ENCODE assay signal across 11 cellular contexts in the genomic region with DNA sequence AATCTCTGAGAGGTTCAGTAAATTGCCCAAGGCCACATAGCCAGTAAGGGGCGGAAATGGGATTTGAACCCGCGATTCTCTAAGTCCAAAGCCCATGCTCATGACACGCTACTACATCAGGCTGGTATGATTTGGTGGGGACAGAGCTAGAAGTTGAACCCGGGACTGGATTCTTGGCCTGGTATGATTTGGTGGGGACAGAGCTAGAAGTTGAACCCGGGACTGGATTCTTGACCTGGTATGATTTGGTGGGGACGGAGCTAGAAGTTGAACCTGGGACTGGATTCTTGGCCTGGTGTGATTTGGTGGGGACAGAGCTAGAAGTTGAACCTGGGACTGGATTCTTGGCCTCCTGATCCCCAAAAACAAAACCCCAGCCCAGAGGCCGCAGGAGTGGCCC. TPM values are rescaled to one million over a fixed set of nuclear protein-coding genes. Genes with fewer than 3 reads are reported as not detected.
A peak's percentile ranks its signal among the peaks of the same experiment; 100 is the strongest.
DNase-seq lines count a peak whose midpoint lies in the region; ATAC-seq and TF ChIP-seq lines count a peak whose summit lies in the region.
"Had no signal": no experiment of that assay in that cellular context is flagged by ENCODE, and none has a peak within 500 bp of the region (broad histone marks: within the 10 kb centered on the region; RNA-seq: fewer than 3 reads in every experiment).

No MANE protein-coding gene starts in this region.

- intact Hi-C loops in dendritic cell treated with granulocyte-macrophage colony-stimulating factor and Interleukin-4, amounts not matched to agents 40 ng/mL and 50 ng/mL, for 4 days (cut with micrococcal nuclease): loop anchor here (10.0 kb wide), 1 partner anchor 101 kb away; no protein-coding TSS in a partner anchor

- H3K4me3 Mint-ChIP-seq in WTC11 (no peak overlapping the region), nephron (no peak overlapping the region)
- H3K4me3 Mint-ChIP-seq in dendritic cell treated with granulocyte-macrophage colony-stimulating factor and Interleukin-4, amounts not matched to agents 40 ng/mL and 50 ng/mL, for 4 days: no peak overlapping the region
- no peak overlapping the region for H3K4me3 Mint-ChIP-seq in stimulated activated naive B cell treated with anti-CD40 and anti-IgM and Interleukin-4, amounts not matched to agents 10 μg/mL and 1 μg/mL and 100 μg/mL, for 72 hours
- H3K4me3 Mint-ChIP-seq: CD4-positive, alpha-beta memory T cell had no signal

- H3K27me3 Mint-ChIP-seq in WTC11 (ENCODE audit: low read depth) (no peaks in the 10 kb centered on the region), nephron (ENCODE audit: low read depth) (peaks cover 4% of the 10 kb centered on the region)
- H3K27me3 Mint-ChIP-seq in dendritic cell treated with granulocyte-macrophage colony-stimulating factor and Interleukin-4, amounts not matched to agents 40 ng/mL and 50 ng/mL, for 4 days: peaks cover 3% of the 10 kb centered on the region
- H3K27me3 Mint-ChIP-seq in stimulated activated naive B cell treated with anti-CD40 and anti-IgM and Interleukin-4, amounts not matched to agents 10 μg/mL and 1 μg/mL and 100 μg/mL, for 72 hours: peaks cover 0 to 8% of the 10 kb centered on the region in 2 donors
- H3K27me3 Mint-ChIP-seq: CD4-positive, alpha-beta memory T cell had no signal

- no peaks in the 10 kb centered on the region for H3K9me3 Mint-ChIP-seq in WTC11
- no peaks in the 10 kb centered on the region for H3K9me3 Mint-ChIP-seq in dendritic cell treated with granulocyte-macrophage colony-stimulating factor and Interleukin-4, amounts not matched to agents 40 ng/mL and 50 ng/mL, for 4 days
- H3K9me3 Mint-ChIP-seq in nephron: no peaks in the 10 kb centered on the region
- H3K9me3 Mint-ChIP-seq in stimulated activated naive B cell treated with anti-CD40 and anti-IgM and Interleukin-4, amounts not matched to agents 10 μg/mL and 1 μg/mL and 100 μg/mL, for 72 hours: peaks cover 0 to 4% of the 10 kb centered on the region in 2 donors
- H3K9me3 Mint-ChIP-seq in activated naive CD4-positive, alpha-beta T cell treated with anti-CD3 and anti-CD28 coated beads, Interleukin-2, amount 50 U/mL, for 72 hours: no peaks in the 10 kb centered on the region
- H3K9me3 Mint-ChIP-seq: CD4-positive, alpha-beta memory T cell had no signal

- H3K27ac Mint-ChIP-seq in WTC11: no peak overlapping the region
- H3K27ac Mint-ChIP-seq in dendritic cell treated with granulocyte-macrophage colony-stimulating factor and Interleukin-4, amounts not matched to agents 40 ng/mL and 50 ng/mL, for 4 days: peak overlapping the region; percentile 30
- H3K27ac Mint-ChIP-seq in nephron: peak overlapping the region; percentile 47 to 71 (median 59)
- H3K27ac Mint-ChIP-seq in stimulated activated naive B cell treated with anti-CD40 and anti-IgM and Interleukin-4, amounts not matched to agents 10 μg/mL and 1 μg/mL and 100 μg/mL, for 72 hours: peak overlapping the region; percentile 43
- H3K27ac Mint-ChIP-seq in activated naive CD4-positive, alpha-beta T cell treated with anti-CD3 and anti-CD28 coated beads, Interleukin-2, amount 50 U/mL, for 72 hours: no peak overlapping the region
- H3K27ac Mint-ChIP-seq: CD4-positive, alpha-beta memory T cell had no signal

- peaks cover 13% of the 10 kb centered on the region for H3K4me1 Mint-ChIP-seq in WTC11
- peaks cover 41% of the 10 kb centered on the region for H3K4me1 Mint-ChIP-seq in dendritic cell treated with granulocyte-macrophage colony-stimulating factor and Interleukin-4, amounts not matched to agents 40 ng/mL and 50 ng/mL, for 4 days (ENCODE audit: low read depth)
- H3K4me1 Mint-ChIP-seq in nephron: peaks cover 47% of the 10 kb centered on the region
- H3K4me1 Mint-ChIP-seq in stimulated activated naive B cell treated with anti-CD40 and anti-IgM and Interleukin-4, amounts not matched to agents 10 μg/mL and 1 μg/mL and 100 μg/mL, for 72 hours: peaks cover 0 to 4% of the 10 kb centered on the region in 2 donors
- H3K4me1 Mint-ChIP-seq: CD4-positive, alpha-beta memory T cell had no signal

- POLR2A ChIA-PET in WTC11 (lab: Charles Lee): no interaction called here

- no peak for DNase-seq in WTC11 (ENCODE audit: low spot score)
- no peak for DNase-seq in stimulated activated naive B cell treated with anti-CD40 and anti-IgM and Interleukin-4, amounts not matched to agents 10 μg/mL and 1 μg/mL and 100 μg/mL, for 72 hours
- DNase-seq in activated naive CD4-positive, alpha-beta T cell treated with anti-CD3 and anti-CD28 coated beads, Interleukin-2, amount 50 U/mL, for 72 hours (ENCODE audit: low spot score in 2 of 2): no peak
- DNase-seq: AML-193; CD4-positive, alpha-beta memory T cell; DMS79 treated with DMSO at 0.1 percent for 48 hours; GF-D8 had no signal

- TF ChIP-seq CTCF in WTC11 (IDR thresholded peaks at IDR 0.05): no peak
- TF ChIP-seq CTCF in nephron (IDR thresholded peaks at IDR 0.05; ENCODE audit: unreplicated experiment in 3 of 3): no peak

- ATAC-seq in WTC11 (no peak), GM19463 (IDR thresholded peaks at IDR 0.05; ENCODE audit: unreplicated experiment) (no peak), GM21619 (IDR thresholded peaks at IDR 0.05; ENCODE audit: unreplicated experiment) (no peak)
- ATAC-seq in stimulated activated naive B cell treated with anti-CD40 and anti-IgM and Interleukin-4, amounts not matched to agents 10 μg/mL and 1 μg/mL and 100 μg/mL, for 72 hours (replicated peaks): no peak
- ATAC-seq in activated naive CD4-positive, alpha-beta T cell treated with anti-CD3 and anti-CD28 coated beads, Interleukin-2, amount 50 U/mL, for 72 hours: no peak

- CTCF ChIA-PET in WTC11 (lab: Charles Lee): interaction anchor here (1.1 to 2.4 kb wide), 5 partner anchors 26 to 197 kb away, joined by 3 to 9 read pairs (median 4); no protein-coding TSS in a partner anchor

- H3K36me3 Mint-ChIP-seq in WTC11 (no peaks in the 10 kb centered on the region), nephron (ENCODE audit: low read depth) (no peaks in the 10 kb centered on the region)
- no peaks in the 10 kb centered on the region for H3K36me3 Mint-ChIP-seq in dendritic cell treated with granulocyte-macrophage colony-stimulating factor and Interleukin-4, amounts not matched to agents 40 ng/mL and 50 ng/mL, for 4 days (ENCODE audit: low read depth)
- H3K36me3 Mint-ChIP-seq in stimulated activated naive B cell treated with anti-CD40 and anti-IgM and Interleukin-4, amounts not matched to agents 10 μg/mL and 1 μg/mL and 100 μg/mL, for 72 hours: no peaks in the 10 kb centered on the region
- no peaks in the 10 kb centered on the region for H3K36me3 Mint-ChIP-seq in activated naive CD4-positive, alpha-beta T cell treated with anti-CD3 and anti-CD28 coated beads, Interleukin-2, amount 50 U/mL, for 72 hours
- H3K36me3 Mint-ChIP-seq: CD4-positive, alpha-beta memory T cell had no signal

TF ChIP-seq in WTC11, 78 proteins besides CTCF, POLR2A, EP300 and RAD21:
- no peak for TF ChIP-seq JUN (CRISPR knock-in tag; IDR thresholded peaks at IDR 0.05)
- TF ChIP-seq, protein P1, sequence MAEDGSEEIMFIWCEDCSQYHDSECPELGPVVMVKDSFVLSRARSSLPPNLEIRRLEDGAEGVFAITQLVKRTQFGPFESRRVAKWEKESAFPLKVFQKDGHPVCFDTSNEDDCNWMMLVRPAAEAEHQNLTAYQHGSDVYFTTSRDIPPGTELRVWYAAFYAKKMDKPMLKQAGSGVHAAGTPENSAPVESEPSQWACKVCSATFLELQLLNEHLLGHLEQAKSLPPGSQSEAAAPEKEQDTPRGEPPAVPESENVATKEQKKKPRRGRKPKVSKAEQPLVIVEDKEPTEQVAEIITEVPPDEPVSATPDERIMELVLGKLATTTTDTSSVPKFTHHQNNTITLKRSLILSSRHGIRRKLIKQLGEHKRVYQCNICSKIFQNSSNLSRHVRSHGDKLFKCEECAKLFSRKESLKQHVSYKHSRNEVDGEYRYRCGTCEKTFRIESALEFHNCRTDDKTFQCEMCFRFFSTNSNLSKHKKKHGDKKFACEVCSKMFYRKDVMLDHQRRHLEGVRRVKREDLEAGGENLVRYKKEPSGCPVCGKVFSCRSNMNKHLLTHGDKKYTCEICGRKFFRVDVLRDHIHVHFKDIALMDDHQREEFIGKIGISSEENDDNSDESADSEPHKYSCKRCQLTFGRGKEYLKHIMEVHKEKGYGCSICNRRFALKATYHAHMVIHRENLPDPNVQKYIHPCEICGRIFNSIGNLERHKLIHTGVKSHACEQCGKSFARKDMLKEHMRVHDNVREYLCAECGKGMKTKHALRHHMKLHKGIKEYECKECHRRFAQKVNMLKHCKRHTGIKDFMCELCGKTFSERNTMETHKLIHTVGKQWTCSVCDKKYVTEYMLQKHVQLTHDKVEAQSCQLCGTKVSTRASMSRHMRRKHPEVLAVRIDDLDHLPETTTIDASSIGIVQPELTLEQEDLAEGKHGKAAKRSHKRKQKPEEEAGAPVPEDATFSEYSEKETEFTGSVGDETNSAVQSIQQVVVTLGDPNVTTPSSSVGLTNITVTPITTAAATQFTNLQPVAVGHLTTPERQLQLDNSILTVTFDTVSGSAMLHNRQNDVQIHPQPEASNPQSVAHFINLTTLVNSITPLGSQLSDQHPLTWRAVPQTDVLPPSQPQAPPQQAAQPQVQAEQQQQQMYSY (CRISPR knock-in tag; IDR thresholded peaks at IDR 0.05): peak; percentile 74

RNA-seq across cellular contexts. Expression of a gene that starts 23.0 kb away (rescaled TPM):
- total RNA-seq in WTC11 (2021): 12.0 to 18.5 TPM (median 13.1 TPM) in 3 replicates
- not detected for total RNA-seq in activated naive CD4-positive, alpha-beta T cell treated with anti-CD3 and anti-CD28 coated beads, Interleukin-2, amount 50 U/mL, for 72 hours

Comparison
In these comparisons a context has a peak if more than half of its experiments do, and no peak if none do; other contexts are left out.
1. H3K27ac Mint-ChIP-seq: peak in dendritic cell treated with granulocyte-macrophage colony-stimulating factor and Interleukin-4, amounts not matched to agents 40 ng/mL and 50 ng/mL, for 4 days (single experiment), nephron (3 of 3) and stimulated activated naive B cell treated with anti-CD40 and anti-IgM and Interleukin-4, amounts not matched to agents 10 μg/mL and 1 μg/mL and 100 μg/mL, for 72 hours (single experiment); none in WTC11 (single experiment) and activated naive CD4-positive, alpha-beta T cell treated with anti-CD3 and anti-CD28 coated beads, Interleukin-2, amount 50 U/mL, for 72 hours (0 of 2).
2. RNA of a gene that starts 23.0 kb away (total RNA-seq): 12.0 to 18.5 TPM in WTC11; not detected in activated naive CD4-positive, alpha-beta T cell treated with anti-CD3 and anti-CD28 coated beads, Interleukin-2, amount 50 U/mL, for 72 hours; every median in the first group is over 10 times any median in the second.